Comparison of ENCODE assay signal across 23 cellular contexts in the genomic region with DNA sequence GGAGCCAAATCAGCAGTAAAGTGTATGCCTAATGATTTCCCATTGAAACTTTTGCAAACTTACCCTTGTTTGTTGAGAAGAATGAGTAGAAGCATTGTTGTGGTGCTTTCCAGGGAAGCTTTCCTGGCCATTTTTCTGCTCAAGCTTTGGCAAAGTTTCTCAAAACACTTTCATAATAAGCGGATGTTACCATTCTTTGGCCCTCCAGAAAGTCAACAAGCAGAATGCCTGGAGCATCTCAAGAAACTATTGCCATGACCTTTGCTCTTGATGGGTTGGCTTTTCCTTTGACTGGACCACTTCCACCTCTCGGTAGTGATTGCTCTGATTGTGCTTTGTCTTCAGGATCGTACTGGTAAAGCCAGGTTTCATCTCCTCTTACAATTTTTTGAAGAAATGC.
"Had no signal": no experiment of that assay in that cellular context is flagged by ENCODE, and none has a peak within 500 bp of the region (broad histone marks: within the 10 kb centered on the region; RNA-seq: fewer than 3 reads in every experiment).

No MANE protein-coding gene starts in this region.

- H3K27ac ChIP-seq: left lung, lower lobe of right lung, pancreas, prostate gland, sigmoid colon, spleen, suprapubic skin, tibial nerve, uterus had no signal

- H3K4me3 ChIP-seq: left lung, lower lobe of right lung, pancreas, prostate gland, sigmoid colon, spleen, suprapubic skin, tibial nerve, uterus had no signal

- DNase-seq: kidney; left colon; left lung; lower lobe of right lung; mammary epithelial cell; mesenchymal stem cell; naive thymus-derived CD8-positive, alpha-beta T cell; nucleus accumbens; pancreas; posterior cingulate gyrus; retina; right cardiac atrium; sigmoid colon; small intestine; spleen; stimulated activated CD4-positive, alpha-beta T cell treated with anti-CD3 and anti-CD28 coated beads, Interleukin-4, amount 100 ng/mL, for 24 hours; stimulated activated naive CD4-positive, alpha-beta T cell; uterus had no signal

- ATAC-seq: left colon; left lung; lower lobe of right lung; naive thymus-derived CD8-positive, alpha-beta T cell; pancreas; right cardiac atrium; stimulated activated effector memory CD8-positive, alpha-beta T cell treated with anti-CD3 and anti-CD28 coated beads, Interleukin-12 subunit alpha, Interleukin-12 subunit beta, amount 100 ng/mL, for 72 hours had no signal

- H3K27me3 ChIP-seq: left lung, pancreas, sigmoid colon, spleen, suprapubic skin, tibial nerve, uterus had no signal

- FAIRE-seq: islet of Langerhans, kidney, pancreas, small intestine had no signal
